1 cellular context compared by ENCODE assay signal in genomic region chr13:109146912-109147624, GRCh38.
A peak's percentile ranks its signal among the peaks of the same experiment; 100 is the strongest.
TF ChIP-seq lines count a peak whose summit lies in the region.

No MANE protein-coding gene starts in this region.

TF ChIP-seq in A549, 52 proteins besides CTCF, POLR2A, EP300 and RAD21 (continued from another document):
- peak; percentile 90 for TF ChIP-seq JUNB (IDR thresholded peaks at IDR 0.05)
- no peak for TF ChIP-seq MYC (IDR thresholded peaks at IDR 0.05; ENCODE audit: borderline replicate concordance, low read length)
